Comparison of ENCODE assay signal across 1 cellular context in genomic region chr4:105179539-105180401, GRCh38.
TF ChIP-seq lines count a peak whose summit lies in the region.

No MANE protein-coding gene starts in this region.

TF ChIP-seq in SK-N-SH treated with all-trans-retinoic acid at 6 μM for 48 hours, 23 proteins besides CTCF, POLR2A, EP300 and RAD21 (continued from another document):
- TF ChIP-seq ZNF8 (CRISPR knock-in tag; IDR thresholded peaks at IDR 0.05) (no peak), POU6F1 (CRISPR knock-in tag; IDR thresholded peaks at IDR 0.05; ENCODE audit: borderline replicate concordance, low read depth) (no peak), ZC3H10 (CRISPR knock-in tag; IDR thresholded peaks at IDR 0.05) (no peak)
TF ChIP-seq in SK-N-SH treated with all-trans-retinoic acid at 6 μM for 48 hours: peak in this region for 0.
